8 cellular contexts compared by ENCODE assay signal in the genomic region with DNA sequence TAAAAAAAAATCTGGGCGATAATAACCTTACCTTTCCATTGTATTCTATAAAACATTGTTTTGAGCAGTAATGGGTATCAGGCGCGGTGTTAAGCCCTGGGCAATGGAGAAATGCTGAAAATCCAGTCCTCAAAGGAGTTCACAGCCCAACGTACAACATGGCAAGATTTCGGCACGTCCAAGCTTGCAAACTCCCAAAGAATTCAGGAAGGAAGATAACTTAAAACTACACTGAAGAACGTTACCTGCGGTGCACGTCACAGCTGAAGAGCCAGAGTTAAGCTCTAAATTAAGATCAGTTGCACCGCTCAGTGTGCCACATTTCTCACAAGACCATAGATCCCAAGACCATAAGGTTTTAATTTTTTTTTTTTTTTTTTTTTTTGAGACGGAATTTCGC. TPM values are rescaled to one million over a fixed set of nuclear protein-coding genes. Genes with fewer than 3 reads are reported as not detected.
DNase-seq lines count a peak whose midpoint lies in the region; ATAC-seq, FAIRE-seq and TF ChIP-seq lines count a peak whose summit lies in the region.

No MANE protein-coding gene starts in this region.

- CTCF ChIA-PET in activated B cell treated with CpG ODN at 0.5 μM for 24 hours (lab: Charles Lee), result no interaction called here

- no peak overlapping the region for H2AFZ ChIP-seq in H9 (ENCODE audit: low read length)

- H2AK5ac ChIP-seq in H9 (ENCODE audit: insufficient read length, low read length), result no peak overlapping the region

- no peak overlapping the region for H4K91ac ChIP-seq in H9 (ENCODE audit: insufficient read length, low read depth, low read length)

- H3K4me1 Mint-ChIP-seq in H9 (peaks cover 30 to 33% of the 10 kb centered on the region in 2 experiments), activated B cell treated with CpG ODN at 0.5 μM for 24 hours (peaks cover 11% of the 10 kb centered on the region)

- no peak overlapping the region for H3K23ac ChIP-seq in H9 (ENCODE audit: insufficient read length, low read depth, low read length)

- no peak overlapping the region for H3T11ph ChIP-seq in H9 (ENCODE audit: low read length)

- H4K5ac ChIP-seq in H9 (ENCODE audit: insufficient read length, low read depth, low read length), result no peak overlapping the region

- peak overlapping the region; percentile 20 to 88 (median 41); a peak in 6 of 7 replicates for H3K27ac Mint-ChIP-seq in H9
- no peak overlapping the region for H3K27ac Mint-ChIP-seq in activated B cell treated with CpG ODN at 0.5 μM for 24 hours

- no peak for FAIRE-seq in small intestine (lab: Jason Lieb, UNC)

- H3K36me3 Mint-ChIP-seq in H9 (ENCODE audit: insufficient read depth in 1 of 3, low read depth in 3 of 3) (peaks cover 24 to 38% (median 32%) of the 10 kb centered on the region in 3 experiments; a peak in 6 of 7 replicates), activated B cell treated with CpG ODN at 0.5 μM for 24 hours (ENCODE audit: low read depth) (no peaks in the 10 kb centered on the region)

- H3K4me2 ChIP-seq in H9 (ENCODE audit: insufficient read depth, insufficient read length, low read length), result peak overlapping the region; percentile 91

- H3K27me3 ChIP-seq in H9 (ENCODE audit: insufficient read depth, low read length) (no peaks in the 10 kb centered on the region), small intestine (ENCODE audit: control insufficient read depth in 2 of 2, insufficient read depth in 2 of 2, low read length in 2 of 2) (no peaks in the 10 kb centered on the region)

- H3K27ac ChIP-seq in H9 (ENCODE audit: insufficient read length, low read depth, low read length) (no peak overlapping the region), small intestine (ENCODE audit: low read depth in 1 of 2, low read length in 1 of 2) (no peak overlapping the region), substantia nigra (ENCODE audit: low read depth, low read length, poor library complexity, severe bottlenecking) (no peak overlapping the region)

- DNase-seq in H9 (no peak), activated B cell treated with CpG ODN at 0.5 μM for 24 hours (no peak), small intestine (peak; percentile 9), sciatic nerve (ENCODE audit: low spot score) (no peak), substantia nigra (lab: John Stamatoyannopoulos, UW) (no peak)
- no peak for DNase-seq in activated CD4-positive, alpha-beta T cell treated with anti-CD3 and anti-CD28 coated beads, Interleukin-2, amount 50 U/mL, for 48 hours

- peaks cover 6% of the 10 kb centered on the region; the same call in 1 of the 2 replicates for H3K79me2 ChIP-seq in H9 (ENCODE audit: insufficient read depth, low read length)

- H3K9me3 Mint-ChIP-seq in H9 (peaks cover 0 to 8% of the 10 kb centered on the region in 2 experiments; a peak in 1 of 5 replicates), activated B cell treated with CpG ODN at 0.5 μM for 24 hours (no peaks in the 10 kb centered on the region)

- H2BK15ac ChIP-seq in H9 (ENCODE audit: low read depth, low read length), result no peak overlapping the region

- no peaks in the 10 kb centered on the region for H3K79me1 ChIP-seq in H9 (ENCODE audit: insufficient read depth, low read depth, low read length, poor library complexity, severe bottlenecking)

- no peak overlapping the region for H2BK5ac ChIP-seq in H9 (ENCODE audit: insufficient read length, low read length)

- WGBS in H9 (ENCODE audit: extremely low coverage, insufficient read length, low lambda C conversion rate), result 100% methylated on average over 1 of the region's 12 CpGs
- WGBS in small intestine, 3 donors, result 10 to 26% (median 24%) methylated on average over 10 to 12 of the region's 12 CpGs

- no peak overlapping the region for H2BK12ac ChIP-seq in H9 (ENCODE audit: insufficient read length, low read depth, low read length)

- no peak for ATAC-seq in activated B cell treated with CpG ODN at 0.5 μM for 24 hours (ENCODE audit: low read depth)
- ATAC-seq in sciatic nerve, result no peak
- no peak for ATAC-seq in HG03460 (IDR thresholded peaks at IDR 0.05; ENCODE audit: unreplicated experiment)

- peaks cover 0 to 2% of the 10 kb centered on the region in 2 donors for H3K36me3 ChIP-seq in small intestine (ENCODE audit: control insufficient read depth in 2 of 2, insufficient read depth in 2 of 2, low read length in 2 of 2)

- no peak for TF ChIP-seq CTCF in H9 (conservative IDR thresholded peaks at IDR 0.05)
- no peak for TF ChIP-seq CTCF in activated B cell treated with CpG ODN at 0.5 μM for 24 hours (IDR thresholded peaks at IDR 0.05)

- H3K9me3 ChIP-seq in H9 (ENCODE audit: control insufficient read depth, low read depth, low read length) (no peaks in the 10 kb centered on the region), small intestine (ENCODE audit: control insufficient read depth, low read depth) (no peaks in the 10 kb centered on the region)

- peaks cover 2% of the 10 kb centered on the region; the same call in 1 of the 2 replicates for H3K4me1 ChIP-seq in H9 (ENCODE audit: insufficient read depth, low read length)
- peaks cover 2 to 3% of the 10 kb centered on the region in 2 donors for H3K4me1 ChIP-seq in small intestine (ENCODE audit: control insufficient read depth in 2 of 2, insufficient read depth in 1 of 2, low read depth in 1 of 2, low read length in 1 of 2)

- H3K14ac ChIP-seq in H9 (ENCODE audit: insufficient read depth, low read length), result 0 out of 2 replicates have a peak overlapping the region, but pooled peaks have one; percentile 18

- H3K4me3 ChIP-seq in iPS-11a (ENCODE audit: low read depth, low read length), result peak overlapping the region; percentile 81
- peak overlapping the region in 1 of 2 donors; percentile 75 for H3K4me3 ChIP-seq in small intestine (ENCODE audit: low read depth in 1 of 2, low read length in 2 of 2)

- peak overlapping the region; percentile 88 for H3K9ac ChIP-seq in H9 (ENCODE audit: extremely low read depth, insufficient read length, low read length)

- no peak overlapping the region for H2BK20ac ChIP-seq in H9 (ENCODE audit: low read depth, low read length, poor library complexity, severe bottlenecking)

- intact Hi-C loops in activated B cell treated with CpG ODN at 0.5 μM for 24 hours (cut with micrococcal nuclease) (no loop called here), sciatic nerve (cut with DNase I) (no loop called here)

- H3K27me3 Mint-ChIP-seq in H9 (ENCODE audit: low read depth) (no peaks in the 10 kb centered on the region; the same call in 1 of the 2 replicates), activated B cell treated with CpG ODN at 0.5 μM for 24 hours (peaks cover 2% of the 10 kb centered on the region)

- H4K8ac ChIP-seq in H9 (replicated peaks; ENCODE audit: insufficient read length, low read depth, low read length), result no peak overlapping the region

- no peak overlapping the region for H3K4ac ChIP-seq in H9 (ENCODE audit: low read depth, low read length)

- peak overlapping the region; percentile 92 to 96 for H3K4me3 Mint-ChIP-seq in H9
- peak overlapping the region; percentile 62 for H3K4me3 Mint-ChIP-seq in activated B cell treated with CpG ODN at 0.5 μM for 24 hours

- H3K18ac ChIP-seq in H9 (ENCODE audit: insufficient read length, low read depth, low read length), result no peak overlapping the region

- POLR2A ChIA-PET in activated B cell treated with CpG ODN at 0.5 μM for 24 hours (lab: Charles Lee), result no interaction called here

- H4K20me1 ChIP-seq in H9 (ENCODE audit: control insufficient read depth, insufficient read depth, insufficient read length), result no peaks in the 10 kb centered on the region

- no peak overlapping the region for H2BK120ac ChIP-seq in H9 (ENCODE audit: low read depth, low read length, poor library complexity, severe bottlenecking)

- peaks cover 8% of the 10 kb centered on the region for H3K23me2 ChIP-seq in H9 (ENCODE audit: insufficient read length, low read depth, low read length, poor library complexity, severe bottlenecking)

- no peak overlapping the region for H3K56ac ChIP-seq in H9 (ENCODE audit: insufficient read length, low read depth, low read length)

RNA-seq across cellular contexts. Expression of gene ALDH7A1, which starts 0.9 kb away (rescaled TPM):
- total RNA-seq in H9 (2021) (142 and 148 TPM in 2 replicates), activated B cell treated with CpG ODN at 0.5 μM for 24 hours (0.95 and 1.8 TPM in 2 replicates), sciatic nerve (63.0 TPM)
- 10 to 100 TPM; 18.1 to 34.9 (median 28.9) TPM for polyA plus RNA-seq in small intestine

RNA-seq across cellular contexts. Expression of gene PHAX, which starts 6.7 kb away (rescaled TPM):
- 62.9 and 65.6 TPM in 2 replicates for total RNA-seq in H9 (2021)
- 31.0 and 33.3 TPM in 2 replicates for total RNA-seq in activated B cell treated with CpG ODN at 0.5 μM for 24 hours
- polyA plus RNA-seq in small intestine, result 10 to 100 TPM; 17.4 to 18.4 (median 17.5) TPM
- total RNA-seq in sciatic nerve, result 42.5 TPM

Comparison
In these comparisons a context has a peak if more than half of its experiments do, and no peak if none do; other contexts are left out.
1. RNA of gene ALDH7A1, which starts 0.9 kb away (total RNA-seq): 142 to 148 TPM in H9 and 63.0 TPM in sciatic nerve (single experiment); 0.95 to 1.8 TPM in activated B cell treated with CpG ODN at 0.5 μM for 24 hours; every median in the first group is over 10 times any median in the second.